20 cellular contexts compared by ENCODE assay signal in the genomic region with DNA sequence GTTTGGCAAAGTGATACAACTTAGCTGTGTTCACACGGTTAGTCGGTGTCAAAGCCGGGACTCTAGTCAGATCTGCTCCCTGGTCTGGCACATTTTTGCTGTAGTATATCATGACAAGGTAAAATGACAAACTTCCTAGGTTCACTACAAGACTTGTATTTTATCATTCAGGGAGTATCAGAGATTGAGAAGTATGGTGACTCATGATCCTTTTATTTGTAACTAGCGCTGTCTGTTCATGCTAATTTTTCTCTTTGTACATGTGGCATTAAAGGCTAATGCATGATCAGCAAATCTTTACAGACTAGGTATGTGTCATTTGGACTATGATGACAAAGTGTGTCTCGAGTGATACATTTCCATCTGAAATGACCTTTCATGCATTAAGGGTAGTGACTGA.
"Had no signal": no experiment of that assay in that cellular context is flagged by ENCODE, and none has a peak within 500 bp of the region (broad histone marks: within the 10 kb centered on the region; RNA-seq: fewer than 3 reads in every experiment).

No MANE protein-coding gene starts in this region.

- H3K4me3 ChIP-seq: adrenal gland, SJCRH30, SK-N-MC had no signal

- H3K36me3 ChIP-seq: adrenal gland, SJCRH30 had no signal

- H3K4me1 ChIP-seq: adrenal gland, SJCRH30 had no signal

- FAIRE-seq: TTC549 had no signal

- H3K27me3 ChIP-seq: adrenal gland had no signal

- H3K9me3 ChIP-seq: adrenal gland, SJCRH30 had no signal

- ATAC-seq: activated CD8-positive, alpha-beta T cell treated with anti-CD3 and anti-CD28 coated beads, Interleukin-2, amount 10 ng/mL, durations not matched to agents 7 days and 5 days; activated naive CD4-positive, alpha-beta T cell treated with anti-CD3 and anti-CD28 coated beads, Interleukin-2, amount 50 U/mL, for 72 hours; Panc1 had no signal

- DNase-seq: activated CD4-positive, alpha-beta T cell treated with anti-CD3 and anti-CD28 coated beads, Interleukin-2, amount 10 ng/mL, durations not matched to agents 24 days and 14 days; activated CD4-positive, alpha-beta T cell treated with anti-CD3 and anti-CD28 coated beads, Interleukin-2, amount 50 U/mL, for 4 hours; activated CD8-positive, alpha-beta T cell treated with anti-CD3 and anti-CD28 coated beads, Interleukin-2, amount 10 ng/mL, durations not matched to agents 7 days and 5 days; activated gamma-delta T cell treated with Interleukin-2 at 50 U/mL for 16 hours; activated naive CD4-positive, alpha-beta T cell treated with anti-CD3 and anti-CD28 coated beads for 36 hours; activated T-cell treated with anti-CD3 and anti-CD28 coated beads, Interleukin-2, amount 50 U/mL, for 24 hours; adrenal gland; central memory CD4-positive, alpha-beta T cell; Kasumi-1; KG1; MM.1S; MV-4-11; NCI-H1092; NCI-H187 treated with DMSO at 0.1 percent for 48 hours; NCI-H2081 treated with DMSO at 0.1 percent for 48 hours had no signal

- H3K27ac ChIP-seq: adrenal gland, SJCRH30, SK-N-MC had no signal
